ENCODE assay signal across 21 cellular contexts in the genomic region with DNA sequence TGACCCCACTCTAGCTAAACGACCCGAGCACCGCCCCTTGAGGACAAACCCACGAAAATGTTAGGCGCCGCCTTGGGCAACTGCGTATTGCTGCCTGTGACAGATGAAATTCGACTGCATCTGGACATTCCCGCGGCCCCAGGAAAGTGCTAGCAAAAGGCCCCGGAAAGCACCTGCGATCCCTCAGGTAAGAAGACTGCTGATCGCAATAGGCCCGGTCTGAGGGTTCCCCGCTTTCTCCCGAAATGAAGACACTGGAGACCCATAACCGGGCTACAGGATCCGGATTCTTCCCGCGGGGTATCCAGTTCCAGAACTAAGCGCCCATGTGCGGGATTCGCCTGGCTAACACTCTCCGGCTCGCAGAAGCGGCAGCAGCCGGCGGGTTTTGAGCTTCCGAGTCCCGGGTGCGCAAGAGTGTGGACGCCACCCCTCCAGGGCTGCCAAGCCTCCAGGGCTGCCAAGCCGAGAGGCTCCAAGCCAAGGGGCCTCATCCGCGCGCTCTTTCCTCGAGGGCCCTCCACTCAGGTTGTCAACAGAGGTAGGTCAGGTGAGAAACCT.
A peak's percentile ranks its signal among the peaks of the same experiment; 100 is the strongest.
DNase-seq lines count a peak whose midpoint lies in the region; ATAC-seq and TF ChIP-seq lines count a peak whose summit lies in the region.
"Had no signal": no experiment of that assay in that cellular context is flagged by ENCODE, and none has a peak within 500 bp of the region (broad histone marks: within the 10 kb centered on the region; RNA-seq: fewer than 3 reads in every experiment).

No MANE protein-coding gene starts in this region.

- peaks cover 7% of the 10 kb centered on the region; the same call in 1 of the 2 replicates for H3K4me1 ChIP-seq in HUES48 (ENCODE audit: control insufficient read depth, insufficient read depth, low read length)
- H3K4me1 ChIP-seq in ectodermal cell (ENCODE audit: control insufficient read depth, insufficient read depth, low read length), result no peaks in the 10 kb centered on the region
- H3K4me1 ChIP-seq in trophoblast cell (ENCODE audit: control insufficient read depth in 1 of 2, insufficient read depth in 2 of 2, low read length in 2 of 2), result peaks cover 3 to 7% of the 10 kb centered on the region in 2 experiments
- no peaks in the 10 kb centered on the region for H3K4me1 ChIP-seq in PC-3 (ENCODE audit: insufficient read depth, low read length)
- H3K4me1 ChIP-seq: testis had no signal

- H3K27me3 ChIP-seq in HUES48 (ENCODE audit: control insufficient read depth, insufficient read depth, low read length), result peaks cover 65% of the 10 kb centered on the region
- H3K27me3 ChIP-seq in ectodermal cell (ENCODE audit: control insufficient read depth, insufficient read depth, low read length, poor library complexity, severe bottlenecking), result peaks cover 93% of the 10 kb centered on the region
- peaks cover 13% of the 10 kb centered on the region for H3K27me3 ChIP-seq in trophoblast cell (ENCODE audit: insufficient read depth, low read length)
- no peaks in the 10 kb centered on the region for H3K27me3 ChIP-seq in PC-3 (ENCODE audit: low read length)

- H3K4ac ChIP-seq in trophoblast cell (ENCODE audit: low read depth, low read length), result no peak overlapping the region

- H3K9ac ChIP-seq in HUES48 (ENCODE audit: low read depth, low read length) (peak overlapping the region; percentile 7; the same call in 1 of the 2 replicates), trophoblast cell (ENCODE audit: low read length) (no peak overlapping the region), PC-3 (ENCODE audit: low read length) (no peak overlapping the region)

- no peak overlapping the region for H4K91ac ChIP-seq in trophoblast cell (ENCODE audit: low read depth, low read length)

- no peaks in the 10 kb centered on the region for H4K20me1 ChIP-seq in PC-3 (ENCODE audit: low read length)

- H4K12ac ChIP-seq in trophoblast cell (ENCODE audit: low read depth, low read length), result no peak overlapping the region

- H2AFZ ChIP-seq in trophoblast cell (ENCODE audit: insufficient read depth, low read length, poor library complexity) (no peak overlapping the region), PC-3 (ENCODE audit: low read length) (no peak overlapping the region)

- TF ChIP-seq CTCF in PC-3 (conservative IDR thresholded peaks at IDR 0.05; ENCODE audit: low read depth, low read length), result no peak

- H3K79me1 ChIP-seq in trophoblast cell (ENCODE audit: low read length), result no peaks in the 10 kb centered on the region

- BruUV-seq in PC-3 (replicated peaks; lab: Mats Ljungman, UMichigan), result no TSS peak

- H2AK5ac ChIP-seq in trophoblast cell (ENCODE audit: low read length), result no peak overlapping the region

- POLR2A ChIA-PET in PC-3 (lab: Charles Lee; ENCODE audit: unreplicated experiment), result no interaction called here

- DNase-seq in iPS-NIHi11 (ENCODE audit: low spot score) (peak; percentile 26), trophoblast cell (no peak), NCI-H526 treated with DMSO at 0.1 percent for 48 hours (lab: John Stamatoyannopoulos, UW) (no peak), PC-3 (no peak), NCI-H2171 (lab: John Stamatoyannopoulos, UW) (no peak)
- DNase-seq: activated gamma-delta T cell treated with Interleukin-2 at 50 U/mL for 16 hours; amniotic stem cell; CD8-positive, alpha-beta T cell; effector memory CD8-positive, alpha-beta T cell; Karpas-422; left cardiac atrium; NCI-H1092; NCI-H2107; NCI-H524; right cardiac atrium; SHP77 treated with DMSO at 0.1 percent for 48 hours; testis had no signal

- no peaks in the 10 kb centered on the region for H3K9me2 ChIP-seq in PC-3 (replicated peaks; ENCODE audit: low read length)

- 3% methylated on average over 37 of the region's 37 CpGs for WGBS in ectodermal cell, 2 experiments
- no CpG with 5 or more reads among the region's 37 CpGs for WGBS in trophoblast cell (ENCODE audit: extremely low coverage, insufficient coverage, insufficient read length)

- no peak overlapping the region for H3K18ac ChIP-seq in trophoblast cell (ENCODE audit: low read length)

- no peak overlapping the region for H3K27ac ChIP-seq in HUES48 (ENCODE audit: low read depth, low read length)
- H3K27ac ChIP-seq in ectodermal cell (ENCODE audit: insufficient read depth, low read depth, low read length, poor library complexity, severe bottlenecking), result no peak overlapping the region
- no peak overlapping the region for H3K27ac ChIP-seq in trophoblast cell (ENCODE audit: low read depth, low read length)
- H3K27ac ChIP-seq in PC-3 (ENCODE audit: low read length), result no peak overlapping the region
- H3K27ac ChIP-seq: testis, VCaP had no signal

- H3K9me3 ChIP-seq in HUES48 (ENCODE audit: control insufficient read depth, insufficient read depth, low read length), result no peaks in the 10 kb centered on the region
- H3K9me3 ChIP-seq in ectodermal cell (ENCODE audit: control insufficient read depth, low read length), result no peaks in the 10 kb centered on the region
- H3K9me3 ChIP-seq in trophoblast cell (ENCODE audit: insufficient read depth, low read depth, low read length), result peaks cover 10% of the 10 kb centered on the region
- H3K9me3 ChIP-seq in PC-3 (ENCODE audit: low read length), result no peaks in the 10 kb centered on the region
- H3K9me3 ChIP-seq: testis had no signal

- H2BK12ac ChIP-seq in trophoblast cell (ENCODE audit: low read length), result no peak overlapping the region

- H3K79me2 ChIP-seq in trophoblast cell (ENCODE audit: control insufficient read depth, insufficient read depth, low read length, poor library complexity) (no peaks in the 10 kb centered on the region), PC-3 (ENCODE audit: low read length) (no peaks in the 10 kb centered on the region)

- H3K4me2 ChIP-seq in trophoblast cell (ENCODE audit: low read length), result peak overlapping the region; percentile 47
- H3K4me2 ChIP-seq in PC-3 (ENCODE audit: low read length), result no peak overlapping the region

- no peak overlapping the region for H3K14ac ChIP-seq in trophoblast cell (ENCODE audit: low read length)

- H3K23ac ChIP-seq in trophoblast cell (ENCODE audit: low read length), result no peak overlapping the region

- H3K36me3 ChIP-seq in HUES48 (ENCODE audit: control insufficient read depth, insufficient read depth, low read length) (no peaks in the 10 kb centered on the region), ectodermal cell (ENCODE audit: control insufficient read depth, insufficient read depth, low read length) (no peaks in the 10 kb centered on the region), trophoblast cell (ENCODE audit: control insufficient read depth in 1 of 2, insufficient read depth in 2 of 2, low read length in 2 of 2) (no peaks in the 10 kb centered on the region), PC-3 (ENCODE audit: low read depth, low read length) (no peaks in the 10 kb centered on the region)

- peak overlapping the region; percentile 82 for H3K4me3 ChIP-seq in HUES48 (ENCODE audit: low read depth, low read length)
- peak overlapping the region; percentile 27 for H3K4me3 ChIP-seq in ectodermal cell (ENCODE audit: insufficient read depth, low read depth, low read length)
- no peak overlapping the region for H3K4me3 ChIP-seq in trophoblast cell (ENCODE audit: low read depth, low read length)
- no peak overlapping the region for H3K4me3 ChIP-seq in PC-3 (ENCODE audit: low read length)
- H3K4me3 ChIP-seq: testis had no signal

- H2BK5ac ChIP-seq in trophoblast cell (ENCODE audit: low read depth, low read length, poor library complexity), result no peak overlapping the region

- CTCF ChIA-PET in PC-3 (lab: Charles Lee), result no interaction called here

- H4K8ac ChIP-seq in trophoblast cell (ENCODE audit: low read depth, low read length), result no peak overlapping the region

- H2BK120ac ChIP-seq in trophoblast cell (ENCODE audit: insufficient read depth, low read length, poor library complexity), result no peak overlapping the region

- no peaks in the 10 kb centered on the region for H3F3A ChIP-seq in PC-3 (ENCODE audit: low read length, unreplicated experiment)

- ATAC-seq in GM21619 (IDR thresholded peaks at IDR 0.05; ENCODE audit: unreplicated experiment), result no peak
- no peak for ATAC-seq in PC-3
- ATAC-seq: CD8-positive, alpha-beta T cell; effector memory CD8-positive, alpha-beta T cell; left cardiac atrium; right cardiac atrium had no signal

- intact Hi-C loops in PC-3 (cut with micrococcal nuclease), result no loop called here

Comparison
In these comparisons a context has a peak if more than half of its experiments do, and no peak if none do; other contexts are left out.
1. H3K4me3 ChIP-seq: peak in HUES48 (single experiment) and ectodermal cell (single experiment); none in trophoblast cell (single experiment) and PC-3 (single experiment).